ENCODE assay signal across 8 cellular contexts in the genomic region with DNA sequence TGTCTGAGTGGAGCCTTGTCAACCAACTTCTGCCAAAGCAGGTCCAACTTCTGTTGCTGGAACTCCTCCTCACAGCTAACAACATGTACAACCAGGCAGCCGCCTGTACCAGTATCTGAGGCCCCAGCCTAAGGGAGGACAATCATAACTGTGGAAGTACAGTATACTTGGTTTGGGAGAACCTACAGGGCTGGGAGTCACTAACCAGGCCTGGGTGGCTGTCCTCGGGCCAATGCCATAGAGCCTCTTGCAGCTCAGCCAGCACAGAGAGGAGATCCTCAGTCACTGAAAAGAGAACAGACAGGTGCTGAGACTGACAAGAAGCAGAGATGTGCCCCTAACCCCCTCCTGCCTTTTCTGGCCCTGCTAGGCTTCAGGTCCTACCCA. TPM values are rescaled to one million over a fixed set of nuclear protein-coding genes. Genes with fewer than 3 reads are reported as not detected.
DNase-seq lines count a peak whose midpoint lies in the region; ATAC-seq and TF ChIP-seq lines count a peak whose summit lies in the region.

No MANE protein-coding gene starts in this region.

- H3K9me3 ChIP-seq in Panc1 (ENCODE audit: control insufficient read depth, insufficient read depth, low read depth, low read length) (no peaks in the 10 kb centered on the region), psoas muscle (no peaks in the 10 kb centered on the region), thyroid gland (no peaks in the 10 kb centered on the region)

- H3K27me3 ChIP-seq in Panc1 (ENCODE audit: control insufficient read depth, insufficient read depth, low read length), result no peaks in the 10 kb centered on the region
- H3K27me3 ChIP-seq in psoas muscle (ENCODE audit: insufficient read depth in 3 of 3, low read length in 2 of 3), result no peaks in the 10 kb centered on the region
- no peaks in the 10 kb centered on the region for H3K27me3 ChIP-seq in thyroid gland

- WGBS in psoas muscle, 3 donors, result 57 to 73% (median 70%) methylated on average over 2 of the region's 2 CpGs
- 79 to 89% methylated on average over 2 of the region's 2 CpGs for WGBS in thyroid gland, 2 donors

- H3K4me3 ChIP-seq in GM12865 (ENCODE audit: low read depth, low read length), result peak overlapping the region; percentile 94
- H3K4me3 ChIP-seq in Panc1 (ENCODE audit: low read depth in 2 of 2, low read length in 2 of 2), result peak overlapping the region; percentile 71 to 90
- H3K4me3 ChIP-seq in epithelial cell of proximal tubule (ENCODE audit: low read depth, low read length), result peak overlapping the region; percentile 89
- peak overlapping the region; percentile 81 for H3K4me3 ChIP-seq in psoas muscle
- peak overlapping the region in 1 of 3 donors; percentile 66 for H3K4me3 ChIP-seq in thyroid gland (replicated peaks in 1 of 3)

- H3K4me1 ChIP-seq in Panc1 (ENCODE audit: control insufficient read depth, insufficient read depth, low read length) (peaks cover 8% of the 10 kb centered on the region), psoas muscle (peaks cover 43% of the 10 kb centered on the region), thyroid gland (peaks cover 26 to 28% of the 10 kb centered on the region in 2 donors)

- H3K36me3 ChIP-seq in Panc1 (ENCODE audit: control insufficient read depth, insufficient read depth, low read length) (peaks cover 5% of the 10 kb centered on the region; the same call in 1 of the 2 replicates), psoas muscle (ENCODE audit: insufficient read depth in 1 of 2, low read depth in 1 of 2) (peaks cover 3 to 42% of the 10 kb centered on the region in 2 donors), thyroid gland (peaks cover 23 to 29% of the 10 kb centered on the region in 2 donors)

- in situ Hi-C loops in Panc1 (cut with HindIII; ENCODE audit: low pct_unique_long_range_greater_than_20kb, low sequenced_read_pairs), result no loop called here

- TF ChIP-seq POLR2A in thyroid gland (IDR thresholded peaks at IDR 0.05), result no peak

- ATAC-seq in Panc1 (no peak), psoas muscle (no peak)

- DNase-seq in GM12865 (ENCODE audit: low read depth) (no peak), Panc1 (ENCODE audit: low read depth, low spot score) (no peak), epithelial cell of proximal tubule (ENCODE audit: low read depth) (no peak), psoas muscle (no peak), HPDE6-E6E7 (ENCODE audit: extremely low spot score) (no peak), thyroid gland (no peak), NCI-H187 (lab: John Stamatoyannopoulos, UW) (no peak), pons (ENCODE audit: low spot score) (no peak)

- no TSS peak for BruUV-seq in Panc1 (replicated peaks; lab: Mats Ljungman, UMichigan)

- no peak for TF ChIP-seq CTCF in GM12865 (IDR thresholded peaks at IDR 0.05; ENCODE audit: insufficient read depth, low read depth, low read length, missing control alignments)
- TF ChIP-seq CTCF in Panc1 (IDR thresholded peaks at IDR 0.05), result no peak
- TF ChIP-seq CTCF in epithelial cell of proximal tubule (conservative IDR thresholded peaks at IDR 0.05; ENCODE audit: low read depth, low read length), result no peak
- TF ChIP-seq CTCF in psoas muscle (IDR thresholded peaks at IDR 0.05), result no peak
- TF ChIP-seq CTCF in thyroid gland (IDR thresholded peaks at IDR 0.05), result no peak

- intact Hi-C loops in Panc1 (cut with micrococcal nuclease; ENCODE audit: unreplicated experiment), result no loop called here
- intact Hi-C loops in psoas muscle (cut with DNase I), result no loop called here
- intact Hi-C loops in thyroid gland (cut with DNase I), result no loop called here

- peak overlapping the region; percentile 97 for H3K27ac ChIP-seq in Panc1 (ENCODE audit: low read length)
- no peak overlapping the region for H3K27ac ChIP-seq in psoas muscle
- no peak overlapping the region for H3K27ac ChIP-seq in thyroid gland

- CTCF ChIA-PET in Panc1 (lab: Charles Lee), result interaction anchor here (0.9 kb wide), 1 partner anchor 10 kb away, joined by 5 read pairs; the partner anchor contains the start of gene WDR6

- POLR2A ChIA-PET in Panc1 (lab: Charles Lee), result interaction anchor here (1.1 to 1.2 kb wide), 2 partner anchors 10 to 27 kb away, joined by 3 to 4 read pairs; partner anchors contain the start of genes P4HTM and WDR6

RNA-seq across cellular contexts. Expression of gene DALRD3, which starts 1.2 kb away (rescaled TPM):
- 22.5 TPM for total RNA-seq in Panc1 (2021; ENCODE audit: unreplicated experiment)
- 39.5 TPM for polyA plus RNA-seq in Panc1 (2012; ENCODE audit: insufficient read length)
- total RNA-seq in epithelial cell of proximal tubule, result 55.0 and 64.3 TPM in 2 replicates
- 10 to 100 TPM in 1 of 4 donors, 1 to 10 TPM in 3; 7.5 to 10.4 (median 9.1) TPM for total RNA-seq in psoas muscle
- polyA plus RNA-seq in psoas muscle, result 10 to 100 TPM; 11.0 to 19.9 (median 13.4) TPM
- 10 to 100 TPM; 43.1 to 91.4 (median 60.0) TPM for total RNA-seq in thyroid gland

RNA-seq across cellular contexts. Expression of gene NDUFAF3, which starts 4.7 kb away (rescaled TPM):
- total RNA-seq in Panc1 (2021; ENCODE audit: unreplicated experiment), result 101 TPM
- polyA plus RNA-seq in Panc1 (2012; ENCODE audit: insufficient read length), result 127 TPM
- total RNA-seq in epithelial cell of proximal tubule, result 160 and 280 TPM in 2 replicates
- 100 to 1,000 TPM; 100 to 150 (median 112) TPM for total RNA-seq in psoas muscle
- polyA plus RNA-seq in psoas muscle, result 10 to 100 TPM; 60.6 to 98.8 (median 85.7) TPM
- 100 to 1,000 TPM; 120 to 305 (median 146) TPM for total RNA-seq in thyroid gland

RNA-seq across cellular contexts. Expression of gene WDR6, which starts 10.0 kb away (rescaled TPM):
- total RNA-seq in Panc1 (2021; ENCODE audit: unreplicated experiment) (142 TPM), epithelial cell of proximal tubule (86.1 and 99.5 TPM in 2 replicates), psoas muscle (10 to 100 TPM; 55.1 to 65.7 (median 59.6) TPM), thyroid gland (100 to 1,000 TPM; 125 to 169 (median 149) TPM)
- 141 TPM for polyA plus RNA-seq in Panc1 (2012; ENCODE audit: insufficient read length)
- 10 to 100 TPM; 30.5 to 49.5 (median 46.9) TPM for polyA plus RNA-seq in psoas muscle

RNA-seq across cellular contexts. Expression of gene IMPDH2, which starts 12.0 kb away (rescaled TPM):
- 149 TPM for total RNA-seq in Panc1 (2021; ENCODE audit: unreplicated experiment)
- polyA plus RNA-seq in Panc1 (2012; ENCODE audit: insufficient read length), result 163 TPM
- 253 and 258 TPM in 2 replicates for total RNA-seq in epithelial cell of proximal tubule
- 100 to 1,000 TPM in 3 of 4 donors, 10 to 100 TPM in 1; 82.8 to 259 (median 209) TPM for total RNA-seq in psoas muscle
- 100 to 1,000 TPM; 102 to 397 (median 233) TPM for polyA plus RNA-seq in psoas muscle
- total RNA-seq in thyroid gland, result 100 to 1,000 TPM in 3 of 4 donors, 10 to 100 TPM in 1; 92.9 to 159 (median 109) TPM

RNA-seq across cellular contexts. Expression of gene P4HTM, which starts 27.2 kb away (rescaled TPM):
- total RNA-seq in Panc1 (2021; ENCODE audit: unreplicated experiment), result 28.3 TPM
- 59.1 TPM for polyA plus RNA-seq in Panc1 (2012; ENCODE audit: insufficient read length)
- 17.1 and 23.2 TPM in 2 replicates for total RNA-seq in epithelial cell of proximal tubule
- total RNA-seq in psoas muscle, result 10 to 100 TPM; 11.1 to 17.0 (median 13.7) TPM
- polyA plus RNA-seq in psoas muscle, result 1 to 10 TPM; 4.1 to 8.7 (median 8.5) TPM
- total RNA-seq in thyroid gland, result 100 to 1,000 TPM in 1 of 4 donors, 10 to 100 TPM in 3; 73.5 to 117 (median 95.0) TPM
